Comparison of ENCODE assay signal across 24 cellular contexts in genomic region chr1:161985301-161985825, GRCh38. TPM values are rescaled to one million over a fixed set of nuclear protein-coding genes. Genes with fewer than 3 reads are reported as not detected.
"Had no signal": no experiment of that assay in that cellular context is flagged by ENCODE, and none has a peak within 500 bp of the region (broad histone marks: within the 10 kb centered on the region; RNA-seq: fewer than 3 reads in every experiment).

No MANE protein-coding gene starts in this region.

- H3K27me3 ChIP-seq: breast epithelium, MG63, SJSA1 had no signal

- H3K4me3 ChIP-seq: breast epithelium, MG63, SJSA1 had no signal

- DNase-seq: activated CD4-positive, alpha-beta T cell treated with anti-CD3 and anti-CD28 coated beads for 48 hours; activated CD4-positive, alpha-beta T cell treated with anti-CD3 and anti-CD28 coated beads, Interleukin-2, amount 50 U/mL, for 4 hours; activated CD4-positive, CD25-positive, alpha-beta regulatory T cell treated with anti-CD3 and anti-CD28 coated beads, Interleukin-2, amount 50 U/mL, for 72 hours; activated CD8-positive, alpha-beta memory T cell treated with anti-CD3 and anti-CD28 coated beads, Interleukin-2, amount 50 U/mL, for 48 hours; activated CD8-positive, alpha-beta T cell treated with anti-CD3 and anti-CD28 coated beads, Interleukin-2, amount 10 ng/mL, durations not matched to agents 7 days and 5 days; activated effector memory CD4-positive, alpha-beta T cell treated with Interleukin-2 at 50 U/mL for 16 hours; activated naive CD4-positive, alpha-beta T cell; activated T-cell treated with anti-CD3 and anti-CD28 coated beads, Interleukin-2, amount 50 U/mL, for 1 hour; aorta; MG63; MV-4-11; NCI-H1092 treated with DMSO at 0.1 percent for 48 hours; NCI-H1417 treated with DMSO at 0.1 percent for 48 hours; NCI-H1694 treated with DMSO at 0.1 percent for 48 hours; NCI-H2029 treated with DMSO at 0.1 percent for 48 hours; NCI-H345; NCI-H510A; NCI-H69; NK-92 treated with Interleukin-12 subunit alpha and Interleukin-12 subunit beta, amount 100 ng/mL, for 24 hours; OCI-M1; SHP77; SW 1271 had no signal

- H3K36me3 ChIP-seq: breast epithelium, MG63, SJSA1 had no signal

- H3K4me1 ChIP-seq: breast epithelium had no signal

- H3K27ac ChIP-seq: breast epithelium, SJSA1 had no signal

RNA-seq across cellular contexts. Expression of gene OLFML2B, which starts 38.3 kb away (rescaled TPM):
- total RNA-seq: activated CD8-positive, alpha-beta T cell treated with anti-CD3 and anti-CD28 coated beads, Interleukin-2, amount 10 ng/mL, durations not matched to agents 7 days and 5 days had no signal
